15 cellular contexts compared by ENCODE assay signal in the genomic region with DNA sequence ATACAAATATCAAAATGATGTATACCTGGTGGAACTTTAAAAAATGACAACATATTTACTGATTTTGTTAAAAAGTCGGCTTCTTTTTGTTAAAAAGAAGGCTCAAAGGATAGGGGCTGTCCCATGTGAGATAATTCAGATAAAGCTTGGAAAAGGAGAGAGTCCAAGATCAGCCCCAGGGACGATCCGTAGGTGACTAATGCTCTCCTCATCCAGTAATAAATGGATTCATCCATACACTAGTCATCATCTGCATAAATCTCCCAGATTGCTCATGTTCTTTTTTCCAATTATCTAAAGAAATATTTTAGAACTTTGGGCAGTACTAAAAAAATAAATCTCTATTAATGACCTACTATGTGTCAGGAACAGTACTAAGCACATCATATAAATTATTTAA. TPM values are rescaled to one million over a fixed set of nuclear protein-coding genes. Genes with fewer than 3 reads are reported as not detected.
DNase-seq lines count a peak whose midpoint lies in the region; ATAC-seq and TF ChIP-seq lines count a peak whose summit lies in the region.
"Had no signal": no experiment of that assay in that cellular context is flagged by ENCODE, and none has a peak within 500 bp of the region (broad histone marks: within the 10 kb centered on the region; RNA-seq: fewer than 3 reads in every experiment).

No MANE protein-coding gene starts in this region.

- TF ChIP-seq POLR2A in tibial nerve (IDR thresholded peaks at IDR 0.05), result no peak

- H3K4me3 ChIP-seq in tibial nerve (no peak overlapping the region), trophoblast cell (ENCODE audit: low read depth, low read length) (no peak overlapping the region), ascending aorta (no peak overlapping the region)
- H3K4me3 ChIP-seq: BLaER1 treated with 17β-estradiol and CSF1 and Interleukin-3, amounts not matched to agents 10 nM and 100 nM had no signal

- TF ChIP-seq CTCF in tibial nerve (IDR thresholded peaks at IDR 0.05) (no peak), ascending aorta (IDR thresholded peaks at IDR 0.05) (no peak)

- TF ChIP-seq EP300 in tibial nerve (IDR thresholded peaks at IDR 0.05), result no peak

- no peak overlapping the region for H2BK120ac ChIP-seq in trophoblast cell (ENCODE audit: insufficient read depth, low read length, poor library complexity)

- H3K79me1 ChIP-seq in trophoblast cell (ENCODE audit: low read length), result no peaks in the 10 kb centered on the region

- H2BK12ac ChIP-seq in trophoblast cell (ENCODE audit: low read length), result no peak overlapping the region

- H4K8ac ChIP-seq in trophoblast cell (ENCODE audit: low read depth, low read length), result no peak overlapping the region

- intact Hi-C loops in ascending aorta (cut with DNase I), result no loop called here

- H3K4me2 ChIP-seq in trophoblast cell (ENCODE audit: low read length), result no peak overlapping the region
- H3K4me2 ChIP-seq: BLaER1 treated with 17β-estradiol and CSF1 and Interleukin-3, amounts not matched to agents 10 nM and 100 nM had no signal

- no peak overlapping the region for H4K91ac ChIP-seq in trophoblast cell (ENCODE audit: low read depth, low read length)

- no peak overlapping the region for H4K12ac ChIP-seq in trophoblast cell (ENCODE audit: low read depth, low read length)

- WGBS in tibial nerve, 2 donors, result 73 to 78% methylated on average over 3 of the region's 3 CpGs
- no CpG with 5 or more reads among the region's 3 CpGs for WGBS in trophoblast cell (ENCODE audit: extremely low coverage, insufficient coverage, insufficient read length)

- no peak overlapping the region for H2BK5ac ChIP-seq in trophoblast cell (ENCODE audit: low read depth, low read length, poor library complexity)

- no peak overlapping the region for H3K9ac ChIP-seq in trophoblast cell (ENCODE audit: low read length)
- H3K9ac ChIP-seq: BLaER1 treated with 17β-estradiol and CSF1 and Interleukin-3, amounts not matched to agents 10 nM and 100 nM had no signal

- DNase-seq in Daoy (ENCODE audit: low read depth), result peak; percentile 21
- DNase-seq in NCI-H226, result peak; percentile 21
- peak; percentile 8 for DNase-seq in T1000 (lab: John Stamatoyannopoulos, UW)
- no peak for DNase-seq in tibial nerve (ENCODE audit: low spot score in 2 of 2)
- DNase-seq in trophoblast cell, result no peak
- DNase-seq in ascending aorta (ENCODE audit: low spot score in 2 of 2), result no peak
- DNase-seq: Calu3; CD4-positive, CD25-positive, alpha-beta regulatory T cell; DMS79; EL; GDM1; HCEC 1CT; HFFc6 had no signal

- H3K9me3 ChIP-seq in tibial nerve (no peaks in the 10 kb centered on the region), trophoblast cell (ENCODE audit: insufficient read depth, low read depth, low read length) (no peaks in the 10 kb centered on the region), ascending aorta (no peaks in the 10 kb centered on the region)
- H3K9me3 ChIP-seq: BLaER1 treated with 17β-estradiol and CSF1 and Interleukin-3, amounts not matched to agents 10 nM and 100 nM had no signal

- H3K23ac ChIP-seq in trophoblast cell (ENCODE audit: low read length), result no peak overlapping the region

- no peaks in the 10 kb centered on the region for H3K27me3 ChIP-seq in tibial nerve
- no peaks in the 10 kb centered on the region for H3K27me3 ChIP-seq in trophoblast cell (ENCODE audit: insufficient read depth, low read length)
- no peaks in the 10 kb centered on the region for H3K27me3 ChIP-seq in ascending aorta
- H3K27me3 ChIP-seq: BLaER1 treated with 17β-estradiol and CSF1 and Interleukin-3, amounts not matched to agents 10 nM and 100 nM had no signal

- no peak overlapping the region for H2AFZ ChIP-seq in trophoblast cell (ENCODE audit: insufficient read depth, low read length, poor library complexity)

- H3K18ac ChIP-seq in trophoblast cell (ENCODE audit: low read length), result no peak overlapping the region

- H3K36me3 ChIP-seq in tibial nerve (no peaks in the 10 kb centered on the region), trophoblast cell (ENCODE audit: control insufficient read depth in 1 of 2, insufficient read depth in 2 of 2, low read length in 2 of 2) (no peaks in the 10 kb centered on the region), ascending aorta (no peaks in the 10 kb centered on the region)
- H3K36me3 ChIP-seq: BLaER1 treated with 17β-estradiol and CSF1 and Interleukin-3, amounts not matched to agents 10 nM and 100 nM had no signal

- H3K27ac ChIP-seq in tibial nerve (peak overlapping the region; percentile 31 to 85 (median 65)), trophoblast cell (ENCODE audit: low read depth, low read length) (no peak overlapping the region), ascending aorta (no peak overlapping the region)
- H3K27ac ChIP-seq: BLaER1 treated with 17β-estradiol and CSF1 and Interleukin-3, amounts not matched to agents 10 nM and 100 nM had no signal

- H3K4me1 ChIP-seq in tibial nerve, result peaks cover 0 to 22% (median 9%) of the 10 kb centered on the region in 4 donors
- peaks cover 0 to 3% of the 10 kb centered on the region in 2 experiments for H3K4me1 ChIP-seq in trophoblast cell (ENCODE audit: control insufficient read depth in 1 of 2, insufficient read depth in 2 of 2, low read length in 2 of 2)
- H3K4me1 ChIP-seq in ascending aorta, result no peaks in the 10 kb centered on the region
- H3K4me1 ChIP-seq: BLaER1 treated with 17β-estradiol and CSF1 and Interleukin-3, amounts not matched to agents 10 nM and 100 nM had no signal

- no peak for ATAC-seq in GM21423 (IDR thresholded peaks at IDR 0.05; ENCODE audit: unreplicated experiment)

- no peak overlapping the region for H2AK5ac ChIP-seq in trophoblast cell (ENCODE audit: low read length)

- H3K79me2 ChIP-seq in trophoblast cell (ENCODE audit: control insufficient read depth, insufficient read depth, low read length, poor library complexity), result no peaks in the 10 kb centered on the region

- no peak overlapping the region for H3K14ac ChIP-seq in trophoblast cell (ENCODE audit: low read length)

- H3K4ac ChIP-seq in trophoblast cell (ENCODE audit: low read depth, low read length), result no peak overlapping the region

RNA-seq across cellular contexts. Expression of gene FSCB, which starts 23.4 kb away (rescaled TPM):
- total RNA-seq in Daoy (2014; rRNA removed; shearing (Covaris generic)), result not detected in 2 replicates
- 1 to 10 TPM in 1 of 4 donors, under 1 TPM in 3; 0.30 to 2.2 (median 0.54) TPM for total RNA-seq in tibial nerve
- not detected in 2 replicates for polyA plus RNA-seq in trophoblast cell (2013)
- not detected for total RNA-seq in ascending aorta
- total RNA-seq: Calu3; CD4-positive, CD25-positive, alpha-beta regulatory T cell; HFFc6 had no signal
- polyA plus RNA-seq: CD4-positive, CD25-positive, alpha-beta regulatory T cell had no signal

Comparison
In these comparisons a context has a peak if more than half of its experiments do, and no peak if none do; other contexts are left out.
1. DNase-seq: peak in Daoy (single experiment), NCI-H226 (single experiment) and T1000 (single experiment); none in tibial nerve (0 of 2), trophoblast cell (0 of 2) and ascending aorta (0 of 2).
2. H3K27ac ChIP-seq: peak in tibial nerve (4 of 4); none in trophoblast cell (single experiment) and ascending aorta (0 of 2).